In the genomic region with DNA sequence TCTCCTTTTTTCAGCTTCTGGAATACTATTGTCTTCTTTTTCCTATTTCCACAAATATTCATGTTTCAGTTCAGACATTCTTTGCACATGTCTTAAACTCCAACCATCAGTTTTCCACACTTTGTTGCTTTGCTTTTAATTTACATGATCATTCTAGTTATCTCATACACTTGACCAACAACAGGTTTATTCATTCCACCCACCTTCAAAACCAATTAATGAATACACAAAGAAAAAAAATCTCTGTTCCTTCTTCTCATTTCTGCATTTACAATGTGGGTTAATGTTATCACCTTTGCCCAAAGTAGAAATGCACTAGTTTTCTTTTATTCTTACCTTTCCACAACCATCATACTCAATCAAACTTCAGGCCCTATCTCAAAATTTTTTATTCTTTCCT, we compare ENCODE assay signal across 33 cellular contexts.
DNase-seq lines count a peak whose midpoint lies in the region; ATAC-seq, FAIRE-seq and TF ChIP-seq lines count a peak whose summit lies in the region.
"Had no signal": no experiment of that assay in that cellular context is flagged by ENCODE, and none has a peak within 500 bp of the region (broad histone marks: within the 10 kb centered on the region; RNA-seq: fewer than 3 reads in every experiment).

No MANE protein-coding gene starts in this region.

- in situ Hi-C loops in GM12878 (cut with MboI): no loop called here

- H3K27ac Mint-ChIP-seq in activated CD4-positive, alpha-beta T cell treated with anti-CD3 and anti-CD28 coated beads, Interleukin-2, amount 10 ng/mL, durations not matched to agents 7 days and 5 days: peak overlapping the region; percentile 54
- H3K27ac Mint-ChIP-seq: B cell; CD14-positive monocyte; CD4-positive, alpha-beta T cell; CD4-positive, CD25-positive, alpha-beta regulatory T cell; CD8-positive, alpha-beta memory T cell; CD8-positive, alpha-beta T cell had no signal

- RAD21 ChIA-PET in GM12878 (lab: Charles Lee; ENCODE audit: unreplicated experiment): interaction anchor here (0.6 kb wide), 1 partner anchor 371 kb away, joined by 3 read pairs; no protein-coding TSS in a partner anchor

- H4K20me1 ChIP-seq in GM12878 (ENCODE audit: control insufficient read depth, insufficient read depth): no peaks in the 10 kb centered on the region
- H4K20me1 ChIP-seq: BLaER1; BLaER1 treated with 17β-estradiol and CSF1 and Interleukin-3, amounts not matched to agents 10 nM and 100 nM had no signal

- CTCF ChIA-PET in activated CD4-positive, alpha-beta T cell treated with anti-CD3 and anti-CD28 coated beads, Interleukin-2, amount 10 ng/mL, durations not matched to agents 7 days and 5 days (lab: Charles Lee): no interaction called here
- CTCF ChIA-PET in GM12878 (lab: Yijun Ruan, JAX): no interaction called here

- no peaks in the 10 kb centered on the region for H3K4me1 ChIP-seq in GM12878 (ENCODE audit: control insufficient read depth, insufficient read depth, low read length)
- H3K4me1 ChIP-seq: A549; BE2C; BLaER1; BLaER1 treated with 17β-estradiol and CSF1 and Interleukin-3, amounts not matched to agents 10 nM and 100 nM; Caco-2 had no signal

- no peak overlapping the region for H3K4me3 Mint-ChIP-seq in activated CD4-positive, alpha-beta T cell treated with anti-CD3 and anti-CD28 coated beads, Interleukin-2, amount 10 ng/mL, durations not matched to agents 7 days and 5 days
- H3K4me3 Mint-ChIP-seq: B cell; CD14-positive monocyte; CD4-positive, alpha-beta memory T cell; CD4-positive, alpha-beta T cell; CD4-positive, CD25-positive, alpha-beta regulatory T cell; CD8-positive, alpha-beta memory T cell; CD8-positive, alpha-beta T cell had no signal

- TF ChIP-seq CTCF in GM12878 (IDR thresholded peaks at IDR 0.05 in 2 of 3, conservative IDR thresholded peaks at IDR 0.05 in 1 of 3; ENCODE audit: control insufficient read depth in 2 of 3, extremely low read depth in 1 of 3, insufficient read depth in 1 of 3, low read depth in 3 of 3, low read length in 3 of 3) (no peak), WERI-Rb-1 (IDR thresholded peaks at IDR 0.05; ENCODE audit: low read depth, low read length) (no peak)

- H3K79me2 ChIP-seq in GM12878 (ENCODE audit: control insufficient read depth, insufficient read depth, low read length): no peaks in the 10 kb centered on the region

- no peak for DNase-seq in activated CD4-positive, alpha-beta T cell treated with anti-CD3 and anti-CD28 coated beads, Interleukin-2, amount 10 ng/mL, durations not matched to agents 7 days and 5 days
- no peak for DNase-seq in activated CD4-positive, alpha-beta T cell treated with anti-CD3 and anti-CD28 coated beads for 48 hours
- DNase-seq in GM12878 (ENCODE audit: low read depth, low spot score) (no peak), WERI-Rb-1 (no peak)
- DNase-seq: 8988T; ACHN; AML-193; BE2C; C1 segment of cervical spinal cord; Caco-2; Calu3; CD4-positive, alpha-beta memory T cell; CD4-positive, alpha-beta T cell; CD4-positive, CD25-positive, alpha-beta regulatory T cell; CD8-positive, alpha-beta memory T cell; CD8-positive, alpha-beta T cell; COR-L47; DMS 273 treated with DMSO at 0.1 percent for 48 hours; DMS153; DMS53; DMS79; DMS79 treated with DMSO at 0.1 percent for 48 hours; DND-41; EL had no signal

- no peaks in the 10 kb centered on the region for H3K9me3 Mint-ChIP-seq in activated CD4-positive, alpha-beta T cell treated with anti-CD3 and anti-CD28 coated beads, Interleukin-2, amount 10 ng/mL, durations not matched to agents 7 days and 5 days
- H3K9me3 Mint-ChIP-seq: CD8-positive, alpha-beta T cell had no signal

- H3K36me3 Mint-ChIP-seq in activated CD4-positive, alpha-beta T cell treated with anti-CD3 and anti-CD28 coated beads, Interleukin-2, amount 10 ng/mL, durations not matched to agents 7 days and 5 days (ENCODE audit: low read depth): no peaks in the 10 kb centered on the region
- H3K36me3 Mint-ChIP-seq: CD14-positive monocyte; CD4-positive, alpha-beta memory T cell; CD4-positive, CD25-positive, alpha-beta regulatory T cell; CD8-positive, alpha-beta memory T cell; CD8-positive, alpha-beta T cell had no signal

- no peaks in the 10 kb centered on the region for H3K4me1 Mint-ChIP-seq in activated CD4-positive, alpha-beta T cell treated with anti-CD3 and anti-CD28 coated beads, Interleukin-2, amount 10 ng/mL, durations not matched to agents 7 days and 5 days
- H3K4me1 Mint-ChIP-seq: B cell; CD14-positive monocyte; CD4-positive, alpha-beta memory T cell; CD4-positive, CD25-positive, alpha-beta regulatory T cell; CD8-positive, alpha-beta memory T cell had no signal

- BruUV-seq in GM12878 (replicated peaks; lab: Mats Ljungman, UMichigan): no TSS peak

- peak; percentile 57 for ATAC-seq in GM12878
- ATAC-seq: A549; CD8-positive, alpha-beta T cell had no signal

- no peak overlapping the region for H3K4me2 ChIP-seq in GM12878 (ENCODE audit: control insufficient read depth, insufficient read depth)
- H3K4me2 ChIP-seq: A549; BLaER1; BLaER1 treated with 17β-estradiol and CSF1 and Interleukin-3, amounts not matched to agents 10 nM and 100 nM had no signal

- H2AFZ ChIP-seq in GM12878 (ENCODE audit: control insufficient read depth, low read depth, low read length): no peak overlapping the region

- no peaks in the 10 kb centered on the region for H3K27me3 ChIP-seq in GM12878 (replicated peaks in 1 of 2; ENCODE audit: control insufficient read depth in 2 of 2, insufficient read depth in 2 of 2, low read length in 1 of 2)
- no peaks in the 10 kb centered on the region for H3K27me3 ChIP-seq in WERI-Rb-1 (ENCODE audit: insufficient read depth, low read depth, severe bottlenecking)
- H3K27me3 ChIP-seq: BE2C; BLaER1; BLaER1 treated with 17β-estradiol and CSF1 and Interleukin-3, amounts not matched to agents 10 nM and 100 nM had no signal

- H3K27me3 Mint-ChIP-seq in activated CD4-positive, alpha-beta T cell treated with anti-CD3 and anti-CD28 coated beads, Interleukin-2, amount 10 ng/mL, durations not matched to agents 7 days and 5 days: peaks cover 2% of the 10 kb centered on the region
- H3K27me3 Mint-ChIP-seq: B cell; CD4-positive, alpha-beta T cell; CD4-positive, CD25-positive, alpha-beta regulatory T cell had no signal

- TF ChIP-seq RAD21 in GM12878 (IDR thresholded peaks at IDR 0.05; ENCODE audit: insufficient read depth, low read depth, low read length): no peak

- no peak overlapping the region for H3K9ac ChIP-seq in GM12878 (ENCODE audit: control insufficient read depth, insufficient read depth, low read length)
- H3K9ac ChIP-seq: BLaER1; BLaER1 treated with 17β-estradiol and CSF1 and Interleukin-3, amounts not matched to agents 10 nM and 100 nM had no signal

- POLR2A ChIA-PET in activated CD4-positive, alpha-beta T cell treated with anti-CD3 and anti-CD28 coated beads, Interleukin-2, amount 10 ng/mL, durations not matched to agents 7 days and 5 days (lab: Charles Lee): no interaction called here
- POLR2A ChIA-PET in GM12878 (lab: Charles Lee): no interaction called here

- H3K4me3 ChIP-seq in GM12878: no peak overlapping the region
- H3K4me3 ChIP-seq in WERI-Rb-1 (ENCODE audit: low read depth, low read length): no peak overlapping the region
- H3K4me3 ChIP-seq: A549; BLaER1; BLaER1 treated with 17β-estradiol and CSF1 and Interleukin-3, amounts not matched to agents 10 nM and 100 nM had no signal

- H3K27ac ChIP-seq in GM12878 (ENCODE audit: control insufficient read depth, insufficient read depth) (no peak overlapping the region), WERI-Rb-1 (no peak overlapping the region)
- H3K27ac ChIP-seq: 22Rv1; A549; BLaER1; BLaER1 treated with 17β-estradiol and CSF1 and Interleukin-3, amounts not matched to agents 10 nM and 100 nM; C4-2B had no signal

- H3K9me3 ChIP-seq in GM12878 (replicated peaks; ENCODE audit: control insufficient read depth, insufficient read depth, low read length) (no peaks in the 10 kb centered on the region), WERI-Rb-1 (ENCODE audit: severe bottlenecking) (no peaks in the 10 kb centered on the region)
- H3K9me3 ChIP-seq: A549; BE2C; BLaER1; BLaER1 treated with 17β-estradiol and CSF1 and Interleukin-3, amounts not matched to agents 10 nM and 100 nM; Caco-2 had no signal

- intact Hi-C loops in GM12878 (cut with micrococcal nuclease; ENCODE audit: unreplicated experiment): loop anchor here (2.0 kb wide), 1 partner anchor 47 kb away; no protein-coding TSS in a partner anchor

- TF ChIP-seq EP300 in GM12878 (IDR thresholded peaks at IDR 0.05; ENCODE audit: borderline replicate concordance in 1 of 2, control insufficient read depth in 1 of 2, low read depth in 2 of 2, low read length in 2 of 2): no peak

- SMC1A ChIA-PET in GM12878 (lab: Charles Lee; ENCODE audit: uncharacterized antibody, unreplicated experiment): interaction anchor here (1.9 kb wide), 1 partner anchor 13 kb away, joined by 7 read pairs; no protein-coding TSS in a partner anchor

- H3K36me3 ChIP-seq in GM12878 (ENCODE audit: control insufficient read depth in 2 of 2, insufficient read depth in 2 of 2, low read length in 1 of 2) (no peaks in the 10 kb centered on the region), WERI-Rb-1 (no peaks in the 10 kb centered on the region)
- H3K36me3 ChIP-seq: BE2C; BLaER1; BLaER1 treated with 17β-estradiol and CSF1 and Interleukin-3, amounts not matched to agents 10 nM and 100 nM had no signal

- peak; percentile 85 for FAIRE-seq in GM12878 (lab: Jason Lieb, UNC)
- FAIRE-seq: A204.1, A549, D721Med had no signal

- TF ChIP-seq POLR2A in GM12878 (IDR thresholded peaks at IDR 0.05; ENCODE audit: low read depth, low read length): no peak

TF ChIP-seq in GM12878, 131 proteins besides CTCF, POLR2A, EP300 and RAD21 (continues in another document):
- no peak for TF ChIP-seq STAT3 (IDR thresholded peaks at IDR 0.05; ENCODE audit: low read depth, low read length)
- no peak for TF ChIP-seq BHLHE40 (IDR thresholded peaks at IDR 0.05; ENCODE audit: borderline replicate concordance in 1 of 2, low read depth in 2 of 2, low read length in 1 of 2)
- TF ChIP-seq HDAC6 (IDR thresholded peaks at IDR 0.05; ENCODE audit: unreplicated experiment): no peak
- TF ChIP-seq BCL11A (IDR thresholded peaks at IDR 0.05; ENCODE audit: low read depth, low read length): 0 out of 2 replicates have a peak, but pooled peaks have one; percentile 30
- peak; percentile 74 for TF ChIP-seq MTA2 (IDR thresholded peaks at IDR 0.05; ENCODE audit: low read depth)
- TF ChIP-seq SRF (IDR thresholded peaks at IDR 0.05; ENCODE audit: low read depth in 2 of 2, low read length in 2 of 2): no peak
- no peak for TF ChIP-seq IKZF1 (conservative IDR thresholded peaks at IDR 0.05)
- TF ChIP-seq, protein P1, sequence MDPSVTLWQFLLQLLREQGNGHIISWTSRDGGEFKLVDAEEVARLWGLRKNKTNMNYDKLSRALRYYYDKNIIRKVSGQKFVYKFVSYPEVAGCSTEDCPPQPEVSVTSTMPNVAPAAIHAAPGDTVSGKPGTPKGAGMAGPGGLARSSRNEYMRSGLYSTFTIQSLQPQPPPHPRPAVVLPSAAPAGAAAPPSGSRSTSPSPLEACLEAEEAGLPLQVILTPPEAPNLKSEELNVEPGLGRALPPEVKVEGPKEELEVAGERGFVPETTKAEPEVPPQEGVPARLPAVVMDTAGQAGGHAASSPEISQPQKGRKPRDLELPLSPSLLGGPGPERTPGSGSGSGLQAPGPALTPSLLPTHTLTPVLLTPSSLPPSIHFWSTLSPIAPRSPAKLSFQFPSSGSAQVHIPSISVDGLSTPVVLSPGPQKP (IDR thresholded peaks at IDR 0.05; ENCODE audit: low read depth, low read length): no peak
- TF ChIP-seq IKZF2 (IDR thresholded peaks at IDR 0.05): peak in 1 of 2 experiments; percentile 21; a peak in 1 of 4 replicates
